23 cellular contexts compared by ENCODE assay signal in genomic region chr5:74829413-74829812, GRCh38.
"Had no signal": no experiment of that assay in that cellular context is flagged by ENCODE, and none has a peak within 500 bp of the region (broad histone marks: within the 10 kb centered on the region; RNA-seq: fewer than 3 reads in every experiment).

No MANE protein-coding gene starts in this region.

- H3K4me1 ChIP-seq: SJSA1 had no signal

- DNase-seq: Karpas-422, KG1, MG63, NCI-H1092, NCI-H1105 treated with DMSO at 0.1 percent for 48 hours, NCI-H1417 treated with DMSO at 0.1 percent for 48 hours, NCI-H146, NCI-H1694 treated with DMSO at 0.1 percent for 48 hours, NCI-H1930, NCI-H2081, NCI-H2107, NCI-H226, NCI-H446, NCI-H510A, NCI-H524 treated with DMSO at 0.1 percent for 48 hours, NCI-H69, NCI-H774, Right ventricle myocardium superior, RPMI8226, SIG-M5 had no signal

- H3K27ac ChIP-seq: SJSA1, SK-N-MC had no signal

- FAIRE-seq: RCC 7860 had no signal

- H3K27me3 ChIP-seq: MG63, SJSA1 had no signal

- H3K36me3 ChIP-seq: MG63 had no signal

- H3K9me3 ChIP-seq: MG63, SJSA1 had no signal

- H3K4me3 ChIP-seq: MG63, SJSA1, SK-N-MC had no signal
